ENCODE assay signal across 8 cellular contexts in the genomic region with DNA sequence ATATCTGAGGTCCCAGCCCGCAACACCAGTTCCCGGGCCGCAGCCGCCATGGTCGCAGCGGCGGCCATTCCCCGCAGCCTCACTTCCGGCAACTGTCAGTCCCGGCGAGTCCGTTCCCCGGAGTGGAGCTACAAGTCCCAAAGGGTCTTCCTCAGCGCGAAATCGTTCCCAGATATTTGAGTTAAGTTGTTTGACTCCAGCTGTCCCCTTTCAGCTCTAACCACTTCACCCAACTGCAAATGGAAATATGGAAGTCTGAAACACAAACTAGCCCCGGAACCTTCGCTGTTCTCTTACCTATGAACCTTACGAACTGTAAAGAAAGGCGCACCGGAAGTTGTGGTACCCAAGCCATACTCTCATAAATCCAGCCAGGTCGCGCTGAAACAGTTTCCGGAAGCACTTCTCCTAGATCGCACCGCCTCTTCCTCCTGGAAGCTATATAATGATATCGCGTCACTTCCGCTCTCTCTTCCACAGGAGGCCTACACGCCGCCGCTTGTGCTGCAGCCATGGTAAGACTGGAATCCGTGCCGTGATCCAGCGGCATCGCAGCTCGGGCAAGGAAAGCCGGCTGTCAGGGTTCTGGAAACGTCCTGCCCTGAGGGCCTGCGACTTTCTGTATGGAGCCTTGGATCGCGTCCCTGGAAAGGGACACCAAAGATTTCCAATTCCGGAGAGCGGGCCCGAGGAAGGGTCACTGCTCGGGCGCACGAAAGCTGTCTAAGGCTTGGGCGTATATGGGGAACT.
DNase-seq lines count a peak whose midpoint lies in the region; ATAC-seq and TF ChIP-seq lines count a peak whose summit lies in the region.

A gene (plus strand): TSS at position 468 of the 750 bp plus-strand sequence. CDS start 45 bp downstream, at position 513.
A gene with protein sequence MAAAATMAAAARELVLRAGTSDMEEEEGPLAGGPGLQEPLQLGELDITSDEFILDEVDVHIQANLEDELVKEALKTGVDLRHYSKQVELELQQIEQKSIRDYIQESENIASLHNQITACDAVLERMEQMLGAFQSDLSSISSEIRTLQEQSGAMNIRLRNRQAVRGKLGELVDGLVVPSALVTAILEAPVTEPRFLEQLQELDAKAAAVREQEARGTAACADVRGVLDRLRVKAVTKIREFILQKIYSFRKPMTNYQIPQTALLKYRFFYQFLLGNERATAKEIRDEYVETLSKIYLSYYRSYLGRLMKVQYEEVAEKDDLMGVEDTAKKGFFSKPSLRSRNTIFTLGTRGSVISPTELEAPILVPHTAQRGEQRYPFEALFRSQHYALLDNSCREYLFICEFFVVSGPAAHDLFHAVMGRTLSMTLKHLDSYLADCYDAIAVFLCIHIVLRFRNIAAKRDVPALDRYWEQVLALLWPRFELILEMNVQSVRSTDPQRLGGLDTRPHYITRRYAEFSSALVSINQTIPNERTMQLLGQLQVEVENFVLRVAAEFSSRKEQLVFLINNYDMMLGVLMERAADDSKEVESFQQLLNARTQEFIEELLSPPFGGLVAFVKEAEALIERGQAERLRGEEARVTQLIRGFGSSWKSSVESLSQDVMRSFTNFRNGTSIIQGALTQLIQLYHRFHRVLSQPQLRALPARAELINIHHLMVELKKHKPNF (minus strand): TSS at position 269 of the 750 bp plus-strand sequence. CDS start 201 bp downstream, at position 68.

- H3K9me3 Mint-ChIP-seq in central memory CD8-positive, alpha-beta T cell, result no peaks in the 10 kb centered on the region

- ATAC-seq in GM19025 (IDR thresholded peaks at IDR 0.05; ENCODE audit: low read depth, unreplicated experiment), result peak; percentile 63
- peak; percentile 76 for ATAC-seq in HG03342 (IDR thresholded peaks at IDR 0.05; ENCODE audit: unreplicated experiment)
- peak; percentile 93 for ATAC-seq in central memory CD8-positive, alpha-beta T cell (replicated peaks; ENCODE audit: extremely low read depth, poor library complexity, severe bottlenecking)

- H3K4me3 ChIP-seq in AG09309 (ENCODE audit: control insufficient read depth, low read depth, low read length), result peak within 1 kb of the TSS; percentile 90

- H3K4me3 Mint-ChIP-seq in central memory CD8-positive, alpha-beta T cell, result peak within 1 kb of the TSS; percentile 98

- peak within 1 kb of the TSS; percentile 98 for H3K27ac Mint-ChIP-seq in central memory CD8-positive, alpha-beta T cell (ENCODE audit: low read depth)

- DNase-seq in AG09309 (ENCODE audit: low read depth) (peak; percentile 98), NCI-H446 (lab: John Stamatoyannopoulos, UW) (peak; percentile 98), islet precursor cell (peak; percentile 97)
- peak; percentile 88 for DNase-seq in activated CD4-positive, CD25-positive, alpha-beta regulatory T cell treated with anti-CD3 and anti-CD28 coated beads, Interleukin-2, amount 50 U/mL, for 16 hours (ENCODE audit: low read depth, low spot score)
- peak; percentile 85 to 94 for DNase-seq in central memory CD8-positive, alpha-beta T cell (ENCODE audit: low spot score in 2 of 2)
- peak; percentile 82 to 95 (median 87) for DNase-seq in stimulated activated CD4-positive, alpha-beta T cell treated with anti-CD3 and anti-CD28 coated beads, Interleukin-12 subunit alpha, Interleukin-12 subunit beta, amount 100 ng/mL, for 48 hours (ENCODE audit: low read depth in 2 of 3, low spot score in 1 of 3)

- H3K4me1 Mint-ChIP-seq in central memory CD8-positive, alpha-beta T cell, result peaks cover 59% of the 10 kb centered on the region

- no peak for TF ChIP-seq CTCF in AG09309 (IDR thresholded peaks at IDR 0.05; ENCODE audit: control insufficient read depth, insufficient read depth, low read depth, low read length, missing control alignments)

- H3K27me3 Mint-ChIP-seq in central memory CD8-positive, alpha-beta T cell, result no peaks in the 10 kb centered on the region

- H3K36me3 Mint-ChIP-seq in central memory CD8-positive, alpha-beta T cell (ENCODE audit: insufficient read depth), result peaks cover 55% of the 10 kb centered on the region

Comparison
In these comparisons a context has a peak if more than half of its experiments do, and no peak if none do; other contexts are left out.
1. Peak in every context shown above with its lines: DNase-seq, ATAC-seq and H3K4me3 ChIP-seq.